In genomic region chr6:82705579-82705978, GRCh38 we compare ENCODE assay signal across 8 cellular contexts.
"Had no signal": no experiment of that assay in that cellular context is flagged by ENCODE, and none has a peak within 500 bp of the region (broad histone marks: within the 10 kb centered on the region; RNA-seq: fewer than 3 reads in every experiment).

No MANE protein-coding gene starts in this region.

- H3K4me2 ChIP-seq: GM23338 had no signal

- H3K9me3 ChIP-seq: HAP-1 had no signal

- H3K4me3 ChIP-seq: GM23248, GM23338, HAP-1 had no signal

- H3K36me3 ChIP-seq: HAP-1 had no signal

- H3K27ac ChIP-seq: GM23248 had no signal

- H3K4me1 ChIP-seq: HAP-1 had no signal

- H2AFZ ChIP-seq: GM23248, GM23338 had no signal

- H3K9ac ChIP-seq: GM23248 had no signal

- DNase-seq: GM23248, GOT3, H7, H9, HCEC 1CT, HFFc6 had no signal
